ENCODE assay signal across 25 cellular contexts in the genomic region with DNA sequence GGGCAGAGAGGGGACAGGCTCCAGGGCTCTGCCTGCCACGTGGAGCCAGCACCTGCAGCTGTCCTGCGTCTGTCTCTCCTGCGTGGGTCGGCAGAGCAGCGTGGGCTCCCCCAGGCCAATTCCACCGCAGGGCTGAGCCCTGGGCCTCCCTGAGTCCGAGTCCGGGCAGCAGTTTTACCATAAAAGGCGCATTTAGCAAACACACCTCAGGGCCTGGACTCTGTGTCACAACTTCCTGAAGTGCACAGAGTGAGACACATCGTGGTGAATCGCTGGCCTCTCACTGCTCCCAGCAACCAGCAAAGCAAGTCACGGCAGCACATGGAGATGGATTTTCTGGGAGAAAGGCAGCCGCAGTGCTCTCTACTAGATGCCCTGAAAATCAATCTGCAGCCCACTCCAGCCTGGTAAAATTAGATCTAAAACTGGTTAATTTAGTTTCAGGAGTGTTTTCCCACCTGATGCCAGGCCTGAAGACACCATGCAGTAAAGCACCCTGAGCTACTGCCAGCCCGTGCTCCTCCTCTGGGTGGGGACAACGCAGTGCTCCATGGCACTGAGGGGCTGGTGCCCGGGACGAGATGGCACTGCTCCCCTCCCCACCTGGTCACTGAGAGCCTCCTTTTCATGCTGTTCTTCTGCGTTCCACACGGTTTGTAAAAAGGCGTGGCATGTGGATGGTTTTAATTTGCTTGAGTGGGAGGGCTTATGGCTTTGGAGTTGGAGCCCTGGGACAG.
DNase-seq lines count a peak whose midpoint lies in the region; ATAC-seq and TF ChIP-seq lines count a peak whose summit lies in the region.
"Had no signal": no experiment of that assay in that cellular context is flagged by ENCODE, and none has a peak within 500 bp of the region (broad histone marks: within the 10 kb centered on the region; RNA-seq: fewer than 3 reads in every experiment).

No MANE protein-coding gene starts in this region.

- no peak overlapping the region for H2AFZ ChIP-seq in GM23248

- peak overlapping the region; percentile 34 for H3K56ac ChIP-seq in mesendoderm (ENCODE audit: low read length)

- H3K9me2 ChIP-seq in GM23248 (ENCODE audit: insufficient read depth): no peaks in the 10 kb centered on the region

- H3K27me3 ChIP-seq in breast epithelium (peaks cover 0 to 14% of the 10 kb centered on the region in 2 donors), colonic mucosa (no peaks in the 10 kb centered on the region), mesendoderm (ENCODE audit: insufficient read depth, low read length, poor library complexity) (no peaks in the 10 kb centered on the region), GM23248 (replicated peaks; ENCODE audit: insufficient read depth) (no peaks in the 10 kb centered on the region)
- H3K27me3 ChIP-seq: body of pancreas had no signal

- H3K18ac ChIP-seq in mesendoderm (ENCODE audit: low read length): no peak overlapping the region

- no peak for TF ChIP-seq CTCF in breast epithelium (IDR thresholded peaks at IDR 0.05)
- TF ChIP-seq CTCF in colonic mucosa (IDR thresholded peaks at IDR 0.05): no peak
- TF ChIP-seq CTCF in type B pancreatic cell (conservative IDR thresholded peaks at IDR 0.05): no peak

- H3K27me3 Mint-ChIP-seq in type B pancreatic cell: peaks cover 18% of the 10 kb centered on the region
- H3K27me3 Mint-ChIP-seq: activated CD8-positive, alpha-beta T cell treated with anti-CD3 and anti-CD28 coated beads for 36 hours; dendritic cell treated with granulocyte-macrophage colony-stimulating factor and Interleukin-4, amounts not matched to agents 40 ng/mL and 50 ng/mL, for 4 days had no signal

- no peaks in the 10 kb centered on the region for H3F3A ChIP-seq in GM23248 (ENCODE audit: insufficient read depth)

- no peak overlapping the region for H4K8ac ChIP-seq in mesendoderm (ENCODE audit: low read depth, low read length)

- no peak overlapping the region for H3K4me2 ChIP-seq in mesendoderm (ENCODE audit: low read length)
- no peak overlapping the region for H3K4me2 ChIP-seq in GM23248 (ENCODE audit: unreplicated experiment)

- no peak for ATAC-seq in GM18505 (IDR thresholded peaks at IDR 0.05; ENCODE audit: unreplicated experiment)
- ATAC-seq in HG03520 (IDR thresholded peaks at IDR 0.05; ENCODE audit: unreplicated experiment): no peak
- ATAC-seq: activated CD8-positive, alpha-beta T cell treated with anti-CD3 and anti-CD28 coated beads for 36 hours; body of pancreas; GM12878; psoas muscle had no signal

- H4K5ac ChIP-seq in mesendoderm (ENCODE audit: low read length): no peak overlapping the region

- DNase-seq in T47D (ENCODE audit: low read depth in 1 of 2, low spot score in 1 of 2) (peak; percentile 73 to 89), breast epithelium (ENCODE audit: low spot score in 2 of 2) (no peak), colonic mucosa (peak; percentile 3), mesendoderm (no peak), type B pancreatic cell (ENCODE audit: extremely low spot score, unreplicated experiment) (no peak), GM23248 (no peak)
- DNase-seq: ACHN; activated CD8-positive, alpha-beta T cell treated with anti-CD3 and anti-CD28 coated beads for 36 hours; activated naive CD8-positive, alpha-beta T cell treated with anti-CD3 and anti-CD28 coated beads for 36 hours; body of pancreas; foreskin melanocyte; HCEC 1CT; mesenchymal stem cell; NCI-H187 treated with DMSO at 0.1 percent for 48 hours; NK-92 treated with Interleukin-12 subunit alpha and Interleukin-12 subunit beta, amount 100 ng/mL, for 24 hours; psoas muscle; spleen had no signal

- H3K9me3 ChIP-seq in breast epithelium (no peaks in the 10 kb centered on the region), colonic mucosa (no peaks in the 10 kb centered on the region), GM23248 (ENCODE audit: low read depth) (no peaks in the 10 kb centered on the region)
- H3K9me3 ChIP-seq: body of pancreas, psoas muscle, spleen, suprapubic skin had no signal

- peak overlapping the region; percentile 58 for H3K27ac Mint-ChIP-seq in type B pancreatic cell
- H3K27ac Mint-ChIP-seq: activated CD8-positive, alpha-beta T cell treated with anti-CD3 and anti-CD28 coated beads for 36 hours; activated naive CD8-positive, alpha-beta T cell treated with anti-CD3 and anti-CD28 coated beads for 36 hours; activated T-helper 1 cell treated with anti-CD3 and anti-CD28 coated beads, Interleukin-12 subunit alpha, Interleukin-12 subunit beta, Interleukin-2, Interleukin-4 antibody, amounts not matched to agents 30 ng/mL and 10 ng/mL and 1 ng/mL, durations not matched to agents 14 hours and 24 hours and 36 hours; dendritic cell treated with granulocyte-macrophage colony-stimulating factor and Interleukin-4, amounts not matched to agents 40 ng/mL and 50 ng/mL, for 4 days; natural killer cell treated with Interleukin-12 subunit alpha and Interleukin-12 subunit beta and Interleukin-15 and Interleukin-18, amount 100 ng/mL, for 72 hours had no signal

- no peak overlapping the region for H3K23ac ChIP-seq in mesendoderm (ENCODE audit: low read length)

- no CpG with 5 or more reads among the region's 20 CpGs for WGBS in mesendoderm (ENCODE audit: extremely low coverage, insufficient coverage, low lambda C conversion rate)
- WGBS in GM23248 (ENCODE audit: low coverage in 1 of 2, low lambda C conversion rate in 2 of 2, missing lambda C conversion rate in 2 of 2), 2 experiments: 28 to 31% methylated on average over 20 of the region's 20 CpGs

- H2BK5ac ChIP-seq in mesendoderm (ENCODE audit: low read length): no peak overlapping the region

- H3K9ac ChIP-seq in colonic mucosa (ENCODE audit: low read depth in 2 of 2, low read length in 2 of 2) (no peak overlapping the region), mesendoderm (ENCODE audit: low read length) (no peak overlapping the region), GM23248 (no peak overlapping the region)

- H3K4me3 ChIP-seq in breast epithelium: no peak overlapping the region
- H3K4me3 ChIP-seq in colonic mucosa: no peak overlapping the region
- H3K4me3 ChIP-seq in mesendoderm (ENCODE audit: low read length): no peak overlapping the region
- no peak overlapping the region for H3K4me3 ChIP-seq in GM23248
- H3K4me3 ChIP-seq: body of pancreas, GM12878, psoas muscle, spleen, suprapubic skin had no signal

- H3K27ac ChIP-seq in breast epithelium (no peak overlapping the region), colonic mucosa (no peak overlapping the region), mesendoderm (ENCODE audit: low read depth, low read length) (no peak overlapping the region), GM23248 (no peak overlapping the region)
- H3K27ac ChIP-seq: body of pancreas, psoas muscle, RWPE1, spleen, suprapubic skin had no signal

- peak overlapping the region; percentile 7 for H3K4me3 Mint-ChIP-seq in type B pancreatic cell
- H3K4me3 Mint-ChIP-seq: activated CD8-positive, alpha-beta T cell treated with anti-CD3 and anti-CD28 coated beads for 36 hours; activated naive CD8-positive, alpha-beta T cell treated with anti-CD3 and anti-CD28 coated beads for 36 hours; activated T-helper 1 cell treated with anti-CD3 and anti-CD28 coated beads, Interleukin-12 subunit alpha, Interleukin-12 subunit beta, Interleukin-2, Interleukin-4 antibody, amounts not matched to agents 30 ng/mL and 10 ng/mL and 1 ng/mL, durations not matched to agents 14 hours and 24 hours and 36 hours; dendritic cell treated with granulocyte-macrophage colony-stimulating factor and Interleukin-4, amounts not matched to agents 40 ng/mL and 50 ng/mL, for 4 days; natural killer cell treated with Interleukin-12 subunit alpha and Interleukin-12 subunit beta and Interleukin-15 and Interleukin-18, amount 100 ng/mL, for 72 hours had no signal

- H2BK120ac ChIP-seq in mesendoderm (ENCODE audit: low read depth, low read length): no peak overlapping the region

- H3K36me3 ChIP-seq in breast epithelium: no peaks in the 10 kb centered on the region
- no peaks in the 10 kb centered on the region for H3K36me3 ChIP-seq in colonic mucosa
- no peaks in the 10 kb centered on the region for H3K36me3 ChIP-seq in mesendoderm (ENCODE audit: control insufficient read depth, insufficient read depth, low read length)
- no peaks in the 10 kb centered on the region for H3K36me3 ChIP-seq in GM23248 (ENCODE audit: low read depth)
- H3K36me3 ChIP-seq: spleen, suprapubic skin had no signal

- no peaks in the 10 kb centered on the region for H3K79me1 ChIP-seq in mesendoderm (ENCODE audit: low read length)

- peak overlapping the region; percentile 45 for H2AK5ac ChIP-seq in mesendoderm (ENCODE audit: low read length)

- H3K36me3 Mint-ChIP-seq in type B pancreatic cell: no peaks in the 10 kb centered on the region
- H3K36me3 Mint-ChIP-seq: activated naive CD8-positive, alpha-beta T cell treated with anti-CD3 and anti-CD28 coated beads for 36 hours; natural killer cell treated with Interleukin-12 subunit alpha and Interleukin-12 subunit beta and Interleukin-15 and Interleukin-18, amount 100 ng/mL, for 72 hours had no signal

- H3K9me3 Mint-ChIP-seq in type B pancreatic cell: no peaks in the 10 kb centered on the region
- H3K9me3 Mint-ChIP-seq: activated CD8-positive, alpha-beta T cell treated with anti-CD3 and anti-CD28 coated beads for 36 hours; activated naive CD8-positive, alpha-beta T cell treated with anti-CD3 and anti-CD28 coated beads for 36 hours; activated T-helper 1 cell treated with anti-CD3 and anti-CD28 coated beads, Interleukin-12 subunit alpha, Interleukin-12 subunit beta, Interleukin-2, Interleukin-4 antibody, amounts not matched to agents 30 ng/mL and 10 ng/mL and 1 ng/mL, durations not matched to agents 14 hours and 24 hours and 36 hours; dendritic cell treated with granulocyte-macrophage colony-stimulating factor and Interleukin-4, amounts not matched to agents 40 ng/mL and 50 ng/mL, for 4 days; natural killer cell treated with Interleukin-12 subunit alpha and Interleukin-12 subunit beta and Interleukin-15 and Interleukin-18, amount 100 ng/mL, for 72 hours had no signal

- no peak for TF ChIP-seq POLR2A in breast epithelium (IDR thresholded peaks at IDR 0.05)
- no peak for TF ChIP-seq POLR2A in GM18505 (IDR thresholded peaks at IDR 0.05; ENCODE audit: borderline replicate concordance, extremely low read depth, insufficient read depth, insufficient read length)

- no peak overlapping the region for H2BK15ac ChIP-seq in mesendoderm (replicated peaks; ENCODE audit: low read depth)

- H3K79me2 ChIP-seq in mesendoderm (ENCODE audit: control insufficient read depth, insufficient read depth, low read length) (no peaks in the 10 kb centered on the region), GM23248 (ENCODE audit: insufficient read depth) (no peaks in the 10 kb centered on the region)

- peaks cover 14% of the 10 kb centered on the region for H3K4me1 Mint-ChIP-seq in type B pancreatic cell (ENCODE audit: unreplicated experiment)
- H3K4me1 Mint-ChIP-seq: activated naive CD8-positive, alpha-beta T cell treated with anti-CD3 and anti-CD28 coated beads for 36 hours had no signal

- H3K4me1 ChIP-seq in breast epithelium (no peaks in the 10 kb centered on the region), colonic mucosa (no peaks in the 10 kb centered on the region), mesendoderm (ENCODE audit: control insufficient read depth, low read depth, low read length) (peaks cover 8% of the 10 kb centered on the region), GM23248 (ENCODE audit: insufficient read depth) (no peaks in the 10 kb centered on the region)
- H3K4me1 ChIP-seq: body of pancreas, psoas muscle, spleen had no signal

- H3K4ac ChIP-seq in mesendoderm (ENCODE audit: low read depth, low read length): no peak overlapping the region

- intact Hi-C loops in breast epithelium (cut with DNase I; ENCODE audit: low total_unique reads): no loop called here
- intact Hi-C loops in colonic mucosa (cut with DNase I): no loop called here

- H4K20me1 ChIP-seq in GM23248 (ENCODE audit: insufficient read depth): no peaks in the 10 kb centered on the region

- in situ Hi-C loops in T47D (cut with HindIII; ENCODE audit: low pct_unique_long_range_greater_than_20kb, low sequenced_read_pairs) (no loop called here), GM23248 (cut with MboI) (no loop called here)

Comparison
In these comparisons a context has a peak if more than half of its experiments do, and no peak if none do; other contexts are left out.
1. DNase-seq: peak in T47D (2 of 2) and colonic mucosa (single experiment); none in breast epithelium (0 of 2), mesendoderm (single experiment), type B pancreatic cell (single experiment) and GM23248 (single experiment).